In genomic region chr12:52368494-52368893, GRCh38 we compare ENCODE assay signal across 23 cellular contexts. TPM values are rescaled to one million over a fixed set of nuclear protein-coding genes. Genes with fewer than 3 reads are reported as not detected.
DNase-seq lines count a peak whose midpoint lies in the region; ATAC-seq, FAIRE-seq and TF ChIP-seq lines count a peak whose summit lies in the region.
"Had no signal": no experiment of that assay in that cellular context is flagged by ENCODE, and none has a peak within 500 bp of the region (broad histone marks: within the 10 kb centered on the region; RNA-seq: fewer than 3 reads in every experiment).

No MANE protein-coding gene starts in this region.

- DNase-seq in cardiac septum (ENCODE audit: low spot score) (peak; percentile 46), Right ventricle myocardium superior (no peak), bronchial epithelial cell (ENCODE audit: low read depth) (no peak), osteoblast (ENCODE audit: insufficient read length, low spot score, missing footprints) (peak; percentile 25), hippocampal formation (lab: John Stamatoyannopoulos, UW) (no peak)
- DNase-seq: AML-193; BE2C; Calu3; CD4-positive, alpha-beta memory T cell; COR-L47; DMS153; DND-41; H7 had no signal

- H3K4me2 ChIP-seq in osteoblast (ENCODE audit: insufficient read depth, low read length), result no peak overlapping the region
- H3K4me2 ChIP-seq: BLaER1 treated with 17β-estradiol and CSF1 and Interleukin-3, amounts not matched to agents 10 nM and 100 nM had no signal

- peak; percentile 58 for FAIRE-seq in bronchial epithelial cell (lab: Jason Lieb, UNC)
- FAIRE-seq: A204.1, G401.6, GM12892, GM19239, H1 had no signal

- no peak for ATAC-seq in Right ventricle myocardium superior (ENCODE audit: poor library complexity)
- no peak for ATAC-seq in GM19023 (IDR thresholded peaks at IDR 0.05; ENCODE audit: unreplicated experiment)
- ATAC-seq: HCT116 had no signal

- H4K20me1 ChIP-seq in osteoblast (ENCODE audit: insufficient read depth, low read length), result no peaks in the 10 kb centered on the region
- H4K20me1 ChIP-seq: BLaER1 treated with 17β-estradiol and CSF1 and Interleukin-3, amounts not matched to agents 10 nM and 100 nM had no signal

- H3K36me3 ChIP-seq in bronchial epithelial cell (ENCODE audit: control insufficient read depth, insufficient read depth, low read length) (no peaks in the 10 kb centered on the region), osteoblast (ENCODE audit: insufficient read depth, low read length) (no peaks in the 10 kb centered on the region)
- H3K36me3 ChIP-seq: BE2C; BLaER1 treated with 17β-estradiol and CSF1 and Interleukin-3, amounts not matched to agents 10 nM and 100 nM had no signal

- intact Hi-C loops in cardiac septum (cut with DNase I), result no loop called here
- intact Hi-C loops in Right ventricle myocardium superior (cut with DNase I), result loop anchor here (10.0 kb wide), 1 partner anchor 146 kb away; no protein-coding TSS in a partner anchor

- H3K79me2 ChIP-seq in osteoblast (ENCODE audit: insufficient read depth, low read length), result no peaks in the 10 kb centered on the region

- no peak overlapping the region for H3K27ac ChIP-seq in osteoblast (ENCODE audit: low read depth, low read length)
- H3K27ac ChIP-seq: 22Rv1; BLaER1 treated with 17β-estradiol and CSF1 and Interleukin-3, amounts not matched to agents 10 nM and 100 nM; GM23248 had no signal

- H2AFZ ChIP-seq in osteoblast (ENCODE audit: low read length), result no peak overlapping the region
- H2AFZ ChIP-seq: GM23248 had no signal

- H3K4me1 ChIP-seq in osteoblast (ENCODE audit: insufficient read depth, low read length), result peaks cover 9% of the 10 kb centered on the region
- H3K4me1 ChIP-seq: BE2C had no signal

- H3K4me3 ChIP-seq in bronchial epithelial cell (ENCODE audit: low read depth, low read length), result no peak overlapping the region
- no peak overlapping the region for H3K4me3 ChIP-seq in osteoblast (ENCODE audit: insufficient read depth, low read length)
- H3K4me3 ChIP-seq: BLaER1 treated with 17β-estradiol and CSF1 and Interleukin-3, amounts not matched to agents 10 nM and 100 nM; GM23248 had no signal

- TF ChIP-seq CTCF in bronchial epithelial cell (IDR thresholded peaks at IDR 0.05; ENCODE audit: insufficient read depth, low read length, severe bottlenecking) (no peak), osteoblast (IDR thresholded peaks at IDR 0.05; ENCODE audit: extremely low read depth, low read depth, low read length) (no peak)

- H3K27me3 ChIP-seq in bronchial epithelial cell (ENCODE audit: control insufficient read depth, insufficient read depth, low read length), result no peaks in the 10 kb centered on the region
- peaks cover 22% of the 10 kb centered on the region for H3K27me3 ChIP-seq in osteoblast (ENCODE audit: insufficient read depth, low read length)
- H3K27me3 ChIP-seq: BLaER1 treated with 17β-estradiol and CSF1 and Interleukin-3, amounts not matched to agents 10 nM and 100 nM had no signal

- H3K9me3 ChIP-seq in osteoblast (ENCODE audit: low read depth, low read length), result no peaks in the 10 kb centered on the region
- H3K9me3 ChIP-seq: BE2C; BLaER1 treated with 17β-estradiol and CSF1 and Interleukin-3, amounts not matched to agents 10 nM and 100 nM had no signal

RNA-seq across cellular contexts. Expression of gene KRT85, which starts 1.2 kb away (rescaled TPM):
- not detected for total RNA-seq in cardiac septum
- total RNA-seq in Right ventricle myocardium superior, result not detected
- total RNA-seq in bronchial epithelial cell, result not detected in 2 replicates
- not detected in 2 replicates for total RNA-seq in osteoblast
- total RNA-seq: Calu3; CD4-positive, alpha-beta memory T cell; GM23248; H1; H7 had no signal

RNA-seq across cellular contexts. Expression of gene KRT84, which starts 17.0 kb away (rescaled TPM):
- not detected for total RNA-seq in cardiac septum
- total RNA-seq in Right ventricle myocardium superior, result not detected
- not detected in 2 replicates for total RNA-seq in bronchial epithelial cell
- not detected in 2 replicates for total RNA-seq in osteoblast
- total RNA-seq: Calu3; CD4-positive, alpha-beta memory T cell; GM23248; H1; H7 had no signal

RNA-seq across cellular contexts. Expression of gene KRT82, which starts 37.6 kb away (rescaled TPM):
- not detected for total RNA-seq in cardiac septum
- total RNA-seq in Right ventricle myocardium superior, result not detected
- not detected in 2 replicates for total RNA-seq in bronchial epithelial cell
- total RNA-seq in osteoblast, result not detected in 2 replicates
- total RNA-seq: Calu3; CD4-positive, alpha-beta memory T cell; GM23248; H1; H7 had no signal

RNA-seq across cellular contexts. Expression of gene KRT83, which starts 47.3 kb away (rescaled TPM):
- not detected for total RNA-seq in cardiac septum
- total RNA-seq in Right ventricle myocardium superior, result not detected
- total RNA-seq in bronchial epithelial cell, result 0.13 TPM in 1 of 2 replicates, not detected in the other
- not detected in 2 replicates for total RNA-seq in osteoblast
- total RNA-seq: Calu3; CD4-positive, alpha-beta memory T cell; GM23248; H1 had no signal

Comparison
In these comparisons a context has a peak if more than half of its experiments do, and no peak if none do; other contexts are left out.
1. DNase-seq: peak in cardiac septum (single experiment) and osteoblast (single experiment); none in Right ventricle myocardium superior (single experiment), bronchial epithelial cell (single experiment) and hippocampal formation (0 of 2).